ENCODE assay signal across 11 cellular contexts in the genomic region with DNA sequence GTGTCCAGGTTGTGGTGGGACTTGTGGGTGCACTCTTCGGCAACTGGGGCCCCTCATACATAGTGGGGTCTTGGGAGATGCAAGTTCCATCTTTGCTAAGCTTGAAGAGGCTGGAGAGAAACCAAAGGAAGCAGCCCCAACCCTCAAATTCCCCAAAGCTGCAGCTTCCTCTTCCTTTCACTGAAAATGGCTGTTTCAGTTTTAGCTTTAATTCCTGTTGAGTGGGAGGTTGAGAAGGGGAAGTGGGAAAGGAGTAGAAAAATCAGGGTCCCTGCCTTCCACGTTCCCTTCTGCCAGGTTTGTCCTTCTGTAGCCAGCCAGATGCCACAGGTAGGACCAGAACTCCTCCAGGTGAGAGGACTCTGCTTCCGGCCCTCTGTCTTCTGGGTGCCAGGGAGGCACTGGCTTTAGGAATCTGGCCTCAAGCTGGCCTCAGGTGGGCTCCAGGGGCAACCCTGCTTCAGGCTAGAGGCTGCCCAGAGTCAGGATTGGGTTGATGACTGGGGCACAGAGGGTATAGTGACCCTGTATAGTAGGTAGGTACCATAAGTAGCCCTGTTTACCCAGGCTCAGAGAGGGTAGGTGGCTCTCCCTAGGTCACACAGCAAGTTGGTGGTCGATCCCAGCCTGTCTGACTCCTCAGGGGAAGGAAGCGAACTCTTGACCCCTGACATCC. TPM values are rescaled to one million over a fixed set of nuclear protein-coding genes. Genes with fewer than 3 reads are reported as not detected.
DNase-seq lines count a peak whose midpoint lies in the region; ATAC-seq and TF ChIP-seq lines count a peak whose summit lies in the region.
"Had no signal": no experiment of that assay in that cellular context is flagged by ENCODE, and none has a peak within 500 bp of the region (broad histone marks: within the 10 kb centered on the region; RNA-seq: fewer than 3 reads in every experiment).

No MANE protein-coding gene starts in this region.

- ATAC-seq in HG03432 (IDR thresholded peaks at IDR 0.05; ENCODE audit: unreplicated experiment) (peak; percentile 8), HG03039 (IDR thresholded peaks at IDR 0.05; ENCODE audit: unreplicated experiment) (no peak), GM18519 (IDR thresholded peaks at IDR 0.05; ENCODE audit: low FRiP score, unreplicated experiment) (no peak)
- peak; percentile 25 for ATAC-seq in activated T-helper 17 cell treated with anti-CD3 and anti-CD28 coated beads, Interleukin-2, amount 50 U/mL, for 72 hours (replicated peaks)

- H3K27me3 ChIP-seq in BLaER1 (no peaks in the 10 kb centered on the region), MM.1S (replicated peaks; ENCODE audit: insufficient read depth, low read length) (no peaks in the 10 kb centered on the region)

- H3K27ac ChIP-seq in BLaER1 (peak overlapping the region; percentile 68), MM.1S (ENCODE audit: low read length) (no peak overlapping the region)

- H4K20me1 ChIP-seq in BLaER1 (no peaks in the 10 kb centered on the region), MM.1S (ENCODE audit: insufficient read depth, low read length) (no peaks in the 10 kb centered on the region)

- H3K27ac Mint-ChIP-seq in activated T-helper 17 cell treated with anti-CD3 and anti-CD28 coated beads, Interleukin-2, amount 50 U/mL, for 72 hours: peak overlapping the region; percentile 83

- H3K4me3 ChIP-seq in BLaER1 (peak overlapping the region; percentile 35; the same call in 1 of the 2 replicates), MM.1S (ENCODE audit: low read length) (no peak overlapping the region)

- no peaks in the 10 kb centered on the region for H3K9me2 ChIP-seq in MM.1S (replicated peaks; ENCODE audit: insufficient read depth, low read length)

- H3K9me3 ChIP-seq in BLaER1 (no peaks in the 10 kb centered on the region), MM.1S (replicated peaks; ENCODE audit: insufficient read depth, low read length) (no peaks in the 10 kb centered on the region)

- no peak for TF ChIP-seq CTCF in MM.1S (IDR thresholded peaks at IDR 0.05; ENCODE audit: low read length)

- H3K36me3 ChIP-seq in BLaER1 (no peaks in the 10 kb centered on the region), MM.1S (replicated peaks; ENCODE audit: insufficient read depth, low read length) (no peaks in the 10 kb centered on the region)

- peak overlapping the region; percentile 46; the same call in 1 of the 2 replicates for H3K9ac ChIP-seq in BLaER1
- H3K9ac ChIP-seq in MM.1S (ENCODE audit: low read length): no peak overlapping the region; the same call in 1 of the 2 replicates

- DNase-seq in midbrain (lab: John Stamatoyannopoulos, UW): peak; percentile 31
- no peak for DNase-seq in MM.1S
- DNase-seq in NCI-H1417 (lab: John Stamatoyannopoulos, UW): no peak
- DNase-seq: CD8-positive, alpha-beta memory T cell; NK-92 treated with Interleukin-12 subunit alpha and Interleukin-12 subunit beta, amount 100 ng/mL, for 24 hours; stimulated activated CD4-positive, alpha-beta T cell treated with anti-CD3 and anti-CD28 coated beads, Interleukin-4, amount 100 ng/mL, for 4 hours had no signal

- H2AFZ ChIP-seq in MM.1S (ENCODE audit: low read length): no peak overlapping the region

- no peaks in the 10 kb centered on the region for H3K36me3 Mint-ChIP-seq in activated T-helper 17 cell treated with anti-CD3 and anti-CD28 coated beads, Interleukin-2, amount 50 U/mL, for 72 hours (ENCODE audit: low read depth)
- H3K36me3 Mint-ChIP-seq: CD8-positive, alpha-beta memory T cell had no signal

- no peaks in the 10 kb centered on the region for H3K9me3 Mint-ChIP-seq in activated T-helper 17 cell treated with anti-CD3 and anti-CD28 coated beads, Interleukin-2, amount 50 U/mL, for 72 hours
- H3K9me3 Mint-ChIP-seq: CD8-positive, alpha-beta memory T cell had no signal

- H3K4me2 ChIP-seq in BLaER1 (peak overlapping the region; percentile 80), MM.1S (ENCODE audit: low read depth, low read length) (no peak overlapping the region)

- H3K27me3 Mint-ChIP-seq in activated T-helper 17 cell treated with anti-CD3 and anti-CD28 coated beads, Interleukin-2, amount 50 U/mL, for 72 hours: no peaks in the 10 kb centered on the region

- H3K4me3 Mint-ChIP-seq in activated T-helper 17 cell treated with anti-CD3 and anti-CD28 coated beads, Interleukin-2, amount 50 U/mL, for 72 hours: no peak overlapping the region

- H3K4me1 ChIP-seq in BLaER1: peaks cover 74% of the 10 kb centered on the region
- H3K4me1 ChIP-seq in MM.1S (ENCODE audit: low read length): peaks cover 15% of the 10 kb centered on the region

- peaks cover 7% of the 10 kb centered on the region for H3K4me1 Mint-ChIP-seq in activated T-helper 17 cell treated with anti-CD3 and anti-CD28 coated beads, Interleukin-2, amount 50 U/mL, for 72 hours

- no peaks in the 10 kb centered on the region for H3F3A ChIP-seq in MM.1S (ENCODE audit: insufficient read depth, low read length)

- H3K79me2 ChIP-seq in MM.1S (ENCODE audit: low read length): no peaks in the 10 kb centered on the region

RNA-seq across cellular contexts. Expression of a gene that starts 16.2 kb away (rescaled TPM):
- not detected for total RNA-seq in activated T-helper 17 cell treated with anti-CD3 and anti-CD28 coated beads, Interleukin-2, amount 50 U/mL, for 72 hours

RNA-seq across cellular contexts. Expression of a gene that starts 19.7 kb away (rescaled TPM):
- total RNA-seq in activated T-helper 17 cell treated with anti-CD3 and anti-CD28 coated beads, Interleukin-2, amount 50 U/mL, for 72 hours: under 1 TPM; 0.06 to 0.42 TPM
- total RNA-seq: CD8-positive, alpha-beta memory T cell had no signal

Comparison
In these comparisons a context has a peak if more than half of its experiments do, and no peak if none do; other contexts are left out.
1. ATAC-seq: peak in HG03432 (single experiment) and activated T-helper 17 cell treated with anti-CD3 and anti-CD28 coated beads, Interleukin-2, amount 50 U/mL, for 72 hours (single experiment); none in HG03039 (single experiment) and GM18519 (single experiment).